1 cellular context compared by ENCODE assay signal in genomic region chr19:31667106-31667505, GRCh38.
TF ChIP-seq lines count a peak whose summit lies in the region.

No MANE protein-coding gene starts in this region.

TF ChIP-seq in H1, 55 proteins besides CTCF, POLR2A, EP300 and RAD21:
- no peak for TF ChIP-seq TBP (IDR thresholded peaks at IDR 0.05; ENCODE audit: low read depth, low read length)
- no peak for TF ChIP-seq HDAC6 (IDR thresholded peaks at IDR 0.05; ENCODE audit: low read depth, low read length)
- TF ChIP-seq RNF2 (IDR thresholded peaks at IDR 0.05; ENCODE audit: borderline replicate concordance, low read depth, low read length, missing control alignments, poor library complexity, severe bottlenecking), result no peak
- TF ChIP-seq KDM4A (IDR thresholded peaks at IDR 0.05; ENCODE audit: low read depth, low read length, severe bottlenecking), result no peak
- no peak for TF ChIP-seq SIN3A (conservative IDR thresholded peaks at IDR 0.05 in 1 of 2, IDR thresholded peaks at IDR 0.05 in 1 of 2; ENCODE audit: low read depth in 1 of 2, low read length in 2 of 2)
